Comparison of ENCODE assay signal across 8 cellular contexts in the genomic region with DNA sequence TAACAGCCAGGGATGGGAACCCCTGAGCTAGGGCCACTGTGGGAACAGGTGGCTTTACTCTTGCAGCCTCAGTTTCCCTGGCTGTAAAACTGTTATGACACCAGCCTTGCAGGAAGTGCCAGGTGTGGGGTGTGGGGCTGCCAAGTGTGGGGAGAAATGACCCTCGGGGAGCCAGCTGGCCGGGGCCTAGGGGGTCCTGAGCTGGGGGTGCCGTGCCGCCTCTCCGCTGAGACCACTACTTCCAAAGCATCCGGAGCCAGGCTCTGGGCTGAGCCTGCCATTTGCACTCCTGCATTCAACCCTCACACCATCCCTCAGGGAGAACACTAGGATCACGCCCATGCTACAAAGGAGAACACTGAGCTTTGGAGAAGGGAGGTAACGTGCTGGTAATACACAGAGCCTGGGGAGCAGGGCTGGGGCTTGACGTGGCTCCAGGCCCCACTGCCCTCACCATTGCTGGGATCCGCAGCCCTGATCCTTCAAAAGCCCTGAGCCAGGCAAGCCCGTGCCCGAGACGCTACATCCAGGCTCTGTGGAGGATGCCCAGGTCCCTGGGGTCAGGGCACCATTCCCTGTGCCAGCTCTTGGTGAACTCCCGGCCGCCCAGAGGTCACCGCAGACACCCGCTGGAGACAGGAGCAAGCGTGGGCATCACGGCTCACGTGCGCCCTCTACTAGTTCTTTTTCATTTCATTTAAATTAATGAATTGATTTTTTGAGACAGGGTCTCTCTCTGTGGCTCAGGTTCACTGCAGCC. TPM values are rescaled to one million over a fixed set of nuclear protein-coding genes. Genes with fewer than 3 reads are reported as not detected.
A peak's percentile ranks its signal among the peaks of the same experiment; 100 is the strongest.
DNase-seq lines count a peak whose midpoint lies in the region; ATAC-seq and TF ChIP-seq lines count a peak whose summit lies in the region.

No MANE protein-coding gene starts in this region.

- intact Hi-C loops in activated T-helper 1 cell treated with anti-CD3 and anti-CD28 coated beads, Interleukin-12 subunit alpha, Interleukin-12 subunit beta, Interleukin-2, Interleukin-4 antibody, amounts not matched to agents 30 ng/mL and 10 ng/mL and 1 ng/mL, durations not matched to agents 14 hours and 24 hours and 36 hours (cut with micrococcal nuclease): loop anchor here (1.0 to 10.0 kb wide), 4 partner anchors 58 to 413 kb away; no protein-coding TSS in a partner anchor

- ATAC-seq in thoracic aorta (ENCODE audit: insufficient number of reproducible peaks, low FRiP score, low read depth) (no peak), GM19351 (IDR thresholded peaks at IDR 0.05; ENCODE audit: unreplicated experiment) (no peak)

- H3K27ac Mint-ChIP-seq in activated T-helper 1 cell treated with anti-CD3 and anti-CD28 coated beads, Interleukin-12 subunit alpha, Interleukin-12 subunit beta, Interleukin-2, Interleukin-4 antibody, amounts not matched to agents 30 ng/mL and 10 ng/mL and 1 ng/mL, durations not matched to agents 14 hours and 24 hours and 36 hours: no peak overlapping the region

- H3K27ac ChIP-seq in thoracic aorta: no peak overlapping the region

- no peaks in the 10 kb centered on the region for H3K4me1 ChIP-seq in thoracic aorta (ENCODE audit: control insufficient read depth in 1 of 2, low read depth in 2 of 2)

- no peaks in the 10 kb centered on the region for H3K9me3 ChIP-seq in thoracic aorta

- H3K4me3 Mint-ChIP-seq in activated T-helper 1 cell treated with anti-CD3 and anti-CD28 coated beads, Interleukin-12 subunit alpha, Interleukin-12 subunit beta, Interleukin-2, Interleukin-4 antibody, amounts not matched to agents 30 ng/mL and 10 ng/mL and 1 ng/mL, durations not matched to agents 14 hours and 24 hours and 36 hours: no peak overlapping the region

- peaks cover 15% of the 10 kb centered on the region for H3K27me3 Mint-ChIP-seq in activated T-helper 1 cell treated with anti-CD3 and anti-CD28 coated beads, Interleukin-12 subunit alpha, Interleukin-12 subunit beta, Interleukin-2, Interleukin-4 antibody, amounts not matched to agents 30 ng/mL and 10 ng/mL and 1 ng/mL, durations not matched to agents 14 hours and 24 hours and 36 hours (ENCODE audit: insufficient read depth)

- H3K36me3 ChIP-seq in thoracic aorta: no peaks in the 10 kb centered on the region

- no peaks in the 10 kb centered on the region for H3K9me3 Mint-ChIP-seq in activated T-helper 1 cell treated with anti-CD3 and anti-CD28 coated beads, Interleukin-12 subunit alpha, Interleukin-12 subunit beta, Interleukin-2, Interleukin-4 antibody, amounts not matched to agents 30 ng/mL and 10 ng/mL and 1 ng/mL, durations not matched to agents 14 hours and 24 hours and 36 hours

- H3K27me3 ChIP-seq in thoracic aorta (replicated peaks; ENCODE audit: insufficient read depth): no peaks in the 10 kb centered on the region

- no peak overlapping the region for H3K4me3 ChIP-seq in thoracic aorta

- H3K4me1 Mint-ChIP-seq in activated T-helper 1 cell treated with anti-CD3 and anti-CD28 coated beads, Interleukin-12 subunit alpha, Interleukin-12 subunit beta, Interleukin-2, Interleukin-4 antibody, amounts not matched to agents 30 ng/mL and 10 ng/mL and 1 ng/mL, durations not matched to agents 14 hours and 24 hours and 36 hours (ENCODE audit: low read depth): no peaks in the 10 kb centered on the region

- peak; percentile 79 for TF ChIP-seq CTCF in thoracic aorta (IDR thresholded peaks at IDR 0.05)

- H3K36me3 Mint-ChIP-seq in activated T-helper 1 cell treated with anti-CD3 and anti-CD28 coated beads, Interleukin-12 subunit alpha, Interleukin-12 subunit beta, Interleukin-2, Interleukin-4 antibody, amounts not matched to agents 30 ng/mL and 10 ng/mL and 1 ng/mL, durations not matched to agents 14 hours and 24 hours and 36 hours (ENCODE audit: low read depth): no peaks in the 10 kb centered on the region

- DNase-seq in COLO829 (ENCODE audit: low spot score): peak; percentile 48
- peak; percentile 52 for DNase-seq in KG1 (lab: John Stamatoyannopoulos, UW)
- DNase-seq in RKO (ENCODE audit: low spot score): peak; percentile 54
- peak; percentile 34 for DNase-seq in activated T-helper 1 cell treated with anti-CD3 and anti-CD28 coated beads, Interleukin-12 subunit alpha, Interleukin-12 subunit beta, Interleukin-2, Interleukin-4 antibody, amounts not matched to agents 30 ng/mL and 10 ng/mL and 1 ng/mL, durations not matched to agents 14 hours and 24 hours and 36 hours (ENCODE audit: low spot score)
- peak; percentile 33 for DNase-seq in fibroblast of the conjunctiva (ENCODE audit: low read depth)
- DNase-seq in occipital lobe (lab: John Stamatoyannopoulos, UW): peak; percentile 22
- DNase-seq in thoracic aorta (ENCODE audit: low spot score): no peak

RNA-seq across cellular contexts. Expression of a gene that starts 28.8 kb away (rescaled TPM):
- total RNA-seq in activated T-helper 1 cell treated with anti-CD3 and anti-CD28 coated beads, Interleukin-12 subunit alpha, Interleukin-12 subunit beta, Interleukin-2, Interleukin-4 antibody, amounts not matched to agents 30 ng/mL and 10 ng/mL and 1 ng/mL, durations not matched to agents 14 hours and 24 hours and 36 hours: 87.2 and 91.1 TPM in 2 replicates
- total RNA-seq in occipital lobe: 4.2 TPM
- 1 to 10 TPM in 1 of 2 donors, under 1 TPM in 1; 0.28 to 2.0 TPM for total RNA-seq in thoracic aorta

RNA-seq across cellular contexts. Expression of a gene that starts 33.3 kb away (rescaled TPM):
- total RNA-seq in activated T-helper 1 cell treated with anti-CD3 and anti-CD28 coated beads, Interleukin-12 subunit alpha, Interleukin-12 subunit beta, Interleukin-2, Interleukin-4 antibody, amounts not matched to agents 30 ng/mL and 10 ng/mL and 1 ng/mL, durations not matched to agents 14 hours and 24 hours and 36 hours: 0.17 TPM in 1 of 2 replicates, not detected in the other
- total RNA-seq in occipital lobe (1.6 TPM), thoracic aorta (1 to 10 TPM in 1 of 2 donors, not detected in 1; 1.2 TPM)

Comparison
In these comparisons a context has a peak if more than half of its experiments do, and no peak if none do; other contexts are left out.
1. RNA of a gene that starts 28.8 kb away (total RNA-seq): 87.2 to 91.1 TPM in activated T-helper 1 cell treated with anti-CD3 and anti-CD28 coated beads, Interleukin-12 subunit alpha, Interleukin-12 subunit beta, Interleukin-2, Interleukin-4 antibody, amounts not matched to agents 30 ng/mL and 10 ng/mL and 1 ng/mL, durations not matched to agents 14 hours and 24 hours and 36 hours; 4.2 TPM in occipital lobe (single experiment) and 0.28 to 2.0 TPM in thoracic aorta; every median in the first group is over 10 times any median in the second.